8 cellular contexts compared by ENCODE assay signal in the genomic region with DNA sequence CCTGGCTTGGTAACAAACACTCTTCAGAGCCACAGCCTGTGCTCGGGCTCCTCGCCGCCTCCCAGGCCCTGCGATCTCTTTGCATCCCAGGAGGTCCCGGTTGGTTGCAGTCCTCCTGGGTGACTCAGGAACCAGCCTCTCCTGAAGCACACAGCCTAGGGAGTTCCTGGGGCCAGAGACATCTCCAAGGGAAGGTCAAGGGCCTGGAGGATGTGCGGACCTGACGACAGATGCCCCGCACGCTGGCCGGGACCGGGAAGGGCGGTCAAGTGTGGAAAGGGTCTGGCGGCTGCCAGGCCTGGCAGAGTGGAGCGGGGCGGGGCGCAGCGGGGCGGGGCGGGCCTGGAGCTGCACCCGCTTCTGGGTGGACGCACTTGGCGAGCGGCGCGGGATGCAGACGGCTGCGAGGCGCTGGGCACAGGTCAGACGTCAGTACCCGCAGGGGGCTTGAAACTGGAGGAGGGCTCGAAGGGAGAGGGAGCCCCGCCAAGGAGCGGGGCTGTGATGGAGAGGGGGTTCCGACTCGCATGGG. TPM values are rescaled to one million over a fixed set of nuclear protein-coding genes. Genes with fewer than 3 reads are reported as not detected.
DNase-seq lines count a peak whose midpoint lies in the region; ATAC-seq and TF ChIP-seq lines count a peak whose summit lies in the region.

No MANE protein-coding gene starts in this region.

- peaks cover 10% of the 10 kb centered on the region for H3K4me1 Mint-ChIP-seq in osteocyte (ENCODE audit: unreplicated experiment)

- H3K27me3 ChIP-seq in BE2C, result no peaks in the 10 kb centered on the region; the same call in 1 of the 2 replicates

- no peaks in the 10 kb centered on the region; the same call in 1 of the 2 replicates for H3K36me3 ChIP-seq in BE2C

- intact Hi-C loops in left colon (cut with DNase I, micrococcal nuclease), result no loop called here

- H3K9me3 ChIP-seq in BE2C, result peaks cover 4% of the 10 kb centered on the region; the same call in 1 of the 2 replicates

- H3K4me1 ChIP-seq in BE2C, result peaks cover 11% of the 10 kb centered on the region

- no peak overlapping the region for H3K27ac Mint-ChIP-seq in osteocyte (ENCODE audit: unreplicated experiment)

- peaks cover 33% of the 10 kb centered on the region for H3K27me3 Mint-ChIP-seq in osteocyte (ENCODE audit: unreplicated experiment)

- ATAC-seq in left colon, result peak; percentile 65
- ATAC-seq in GM18868 (IDR thresholded peaks at IDR 0.05; ENCODE audit: unreplicated experiment), result no peak

- no peaks in the 10 kb centered on the region for H3K9me3 Mint-ChIP-seq in osteocyte (ENCODE audit: unreplicated experiment)

- H3K4me3 ChIP-seq in BE2C (ENCODE audit: low read depth, low read length) (peak overlapping the region; percentile 85), choroid plexus epithelial cell (ENCODE audit: low read depth, low read length) (peak overlapping the region; percentile 59)

- TF ChIP-seq CTCF in BE2C (IDR thresholded peaks at IDR 0.05; ENCODE audit: low read depth, low read length) (no peak), choroid plexus epithelial cell (conservative IDR thresholded peaks at IDR 0.05; ENCODE audit: low read depth, low read length) (no peak), osteocyte (IDR thresholded peaks at IDR 0.05) (no peak)

- H3K4me3 Mint-ChIP-seq in osteocyte (ENCODE audit: unreplicated experiment), result no peak overlapping the region

- DNase-seq in BE2C, result peak; percentile 85
- peak; percentile 38 for DNase-seq in M059J (ENCODE audit: low read depth)
- DNase-seq in choroid plexus epithelial cell (ENCODE audit: low read depth), result peak; percentile 23
- peak; percentile 52 to 72 for DNase-seq in left colon
- no peak for DNase-seq in activated CD4-positive, CD25-positive, alpha-beta regulatory T cell treated with anti-CD3 and anti-CD28 coated beads, Interleukin-2, amount 50 U/mL, for 72 hours
- no peak for DNase-seq in SKM-1 treated with dmso at 0.1 percent for 144 hours (lab: John Stamatoyannopoulos, UW; ENCODE audit: unreplicated experiment)
- no peak for DNase-seq in osteocyte (ENCODE audit: extremely low spot score, unreplicated experiment)

- H3K36me3 Mint-ChIP-seq in osteocyte (ENCODE audit: unreplicated experiment), result no peaks in the 10 kb centered on the region

RNA-seq across cellular contexts. Expression of gene PRSS3, which starts 45.0 kb away (rescaled TPM):
- polyA plus RNA-seq in BE2C (2012; ENCODE audit: insufficient read depth, insufficient read length, low read depth), result 116 TPM
- total RNA-seq in M059J (2014; rRNA removed; shearing (Covaris generic)), result 0.74 and 3.1 TPM in 2 replicates
- total RNA-seq in left colon (100 to 1,000 TPM; 244 to 310 TPM), osteocyte (not detected in 2 replicates)

Comparison
In these comparisons a context has a peak if more than half of its experiments do, and no peak if none do; other contexts are left out.
1. DNase-seq: peak in BE2C (single experiment), M059J (single experiment), choroid plexus epithelial cell (single experiment) and left colon (2 of 2); none in activated CD4-positive, CD25-positive, alpha-beta regulatory T cell treated with anti-CD3 and anti-CD28 coated beads, Interleukin-2, amount 50 U/mL, for 72 hours (single experiment), SKM-1 treated with dmso at 0.1 percent for 144 hours (single experiment) and osteocyte (single experiment).
2. RNA of gene PRSS3, which starts 45.0 kb away (total RNA-seq): 244 to 310 TPM in left colon; 0.74 to 3.1 TPM in M059J and not detected in osteocyte; every median in the first group is over 10 times any median in the second.